Comparison of ENCODE assay signal across 14 cellular contexts in the genomic region with DNA sequence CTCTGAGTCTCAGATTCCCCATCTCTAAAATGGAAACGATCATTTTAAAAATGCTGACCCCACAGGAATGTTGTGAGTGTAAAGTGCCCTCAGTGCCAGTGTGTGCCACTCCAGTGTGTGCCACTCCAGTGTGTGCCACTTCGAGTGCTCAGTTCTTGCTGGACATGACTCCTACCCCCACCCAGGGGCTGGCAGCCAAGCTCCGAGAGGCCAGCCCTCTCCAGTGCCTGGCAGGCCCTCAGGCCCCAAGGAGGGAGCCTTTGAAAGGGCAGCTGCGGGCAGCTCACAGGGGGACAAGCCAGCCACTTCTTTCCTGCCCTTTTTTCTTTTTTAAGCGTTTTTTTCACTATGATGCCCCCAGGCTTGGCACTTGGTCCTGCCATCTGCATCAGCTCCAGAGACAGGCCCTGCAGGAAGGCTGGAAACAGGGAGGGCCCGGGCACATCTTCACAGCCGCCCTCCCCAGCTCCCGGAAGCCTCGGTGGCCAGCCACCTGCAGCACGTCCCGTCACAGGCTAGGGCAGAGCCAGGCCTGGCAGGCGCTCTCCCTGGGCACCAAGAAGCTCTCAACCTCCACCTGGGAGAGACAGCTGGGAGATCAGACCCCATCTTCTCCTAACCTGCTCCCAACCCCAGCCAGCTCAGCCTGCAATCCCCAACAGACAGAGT. TPM values are rescaled to one million over a fixed set of nuclear protein-coding genes. Genes with fewer than 3 reads are reported as not detected.
DNase-seq lines count a peak whose midpoint lies in the region; ATAC-seq and TF ChIP-seq lines count a peak whose summit lies in the region.
"Had no signal": no experiment of that assay in that cellular context is flagged by ENCODE, and none has a peak within 500 bp of the region (broad histone marks: within the 10 kb centered on the region; RNA-seq: fewer than 3 reads in every experiment).

No MANE protein-coding gene starts in this region.

- CTCF ChIA-PET in RWPE1 (lab: Yijun Ruan, JAX), result interaction anchor here (0.6 kb wide), 1 partner anchor 36 kb away, joined by 3 read pairs; no protein-coding TSS in a partner anchor
- CTCF ChIA-PET in activated CD4-positive, alpha-beta memory T cell treated with anti-CD3 and anti-CD28 coated beads, Interleukin-2, amount 10 ng/mL, durations not matched to agents 7 days and 5 days (lab: Charles Lee), result no interaction called here
- CTCF ChIA-PET in naive thymus-derived CD4-positive, alpha-beta T cell (lab: Charles Lee), result no interaction called here

- intact Hi-C loops in dorsolateral prefrontal cortex (cut with DNase I), result no loop called here
- intact Hi-C loops in naive thymus-derived CD4-positive, alpha-beta T cell (cut with micrococcal nuclease), result no loop called here

- peaks cover 0 to 3% of the 10 kb centered on the region in 2 donors for H3K36me3 ChIP-seq in stomach smooth muscle (ENCODE audit: control insufficient read depth in 2 of 2, insufficient read depth in 2 of 2, low read length in 2 of 2)
- H3K36me3 ChIP-seq in naive thymus-derived CD4-positive, alpha-beta T cell (ENCODE audit: control insufficient read depth in 2 of 3, insufficient read depth in 3 of 3, low read length in 3 of 3), result peaks cover 0 to 18% (median 6%) of the 10 kb centered on the region in 3 experiments

- no peak for TF ChIP-seq CTCF in RWPE1 (conservative IDR thresholded peaks at IDR 0.05; ENCODE audit: low read depth)
- TF ChIP-seq CTCF in dorsolateral prefrontal cortex (IDR thresholded peaks at IDR 0.05 in 54 of 56, conservative IDR thresholded peaks at IDR 0.05 in 2 of 56; ENCODE audit: low read depth in 1 of 56, partially characterized antibody in 56 of 56), result peak in 1 of 56 donors; percentile 17

- DNase-seq in RWPE1 (ENCODE audit: low spot score) (no peak), dorsolateral prefrontal cortex (peak in 8 of 10 donors; percentile 65 to 83 (median 74)), medulla oblongata (ENCODE audit: extremely low spot score) (peak; percentile 84)
- no peak for DNase-seq in activated CD4-positive, alpha-beta memory T cell treated with anti-CD3 and anti-CD28 coated beads, Interleukin-2, amount 10 ng/mL, durations not matched to agents 7 days and 5 days
- DNase-seq in naive thymus-derived CD4-positive, alpha-beta T cell, result no peak
- DNase-seq: activated T-cell treated with anti-CD3 and anti-CD28 coated beads, Interleukin-2, amount 50 U/mL, for 48 hours; Calu3; cortex of kidney; natural killer cell; stimulated activated CD4-positive, alpha-beta T cell treated with anti-CD3 and anti-CD28 coated beads, Interleukin-2, amount 100 ng/mL, for 48 hours had no signal

- peaks cover 50% of the 10 kb centered on the region for H3K4me1 ChIP-seq in stomach smooth muscle (ENCODE audit: control insufficient read depth, insufficient read depth, low read length)
- peaks cover 0 to 15% of the 10 kb centered on the region in 2 donors for H3K4me1 ChIP-seq in naive thymus-derived CD4-positive, alpha-beta T cell (ENCODE audit: control insufficient read depth in 2 of 2, insufficient read depth in 2 of 2, low read length in 2 of 2)

- H3K27me3 ChIP-seq in dorsolateral prefrontal cortex (no peaks in the 10 kb centered on the region), stomach smooth muscle (ENCODE audit: control insufficient read depth in 1 of 2, insufficient read depth in 2 of 2, low read length in 2 of 2) (no peaks in the 10 kb centered on the region)
- H3K27me3 ChIP-seq in naive thymus-derived CD4-positive, alpha-beta T cell (ENCODE audit: control insufficient read depth in 2 of 2, insufficient read depth in 2 of 2, low read length in 2 of 2), result no peaks in the 10 kb centered on the region

- H3K4me3 Mint-ChIP-seq in activated CD4-positive, alpha-beta memory T cell treated with anti-CD3 and anti-CD28 coated beads, Interleukin-2, amount 10 ng/mL, durations not matched to agents 7 days and 5 days, result no peak overlapping the region
- no peak overlapping the region for H3K4me3 Mint-ChIP-seq in naive thymus-derived CD4-positive, alpha-beta T cell
- H3K4me3 Mint-ChIP-seq: natural killer cell; T-helper 2 cell treated with Interferon-gamma antibody and Interleukin-4, amounts not matched to agents 5 μg/mL and 100 μg/mL, for 36 hours had no signal

- H3K4me3 ChIP-seq in dorsolateral prefrontal cortex (peak overlapping the region in 3 of 59 donors; percentile 4 to 10 (median 9)), stomach smooth muscle (ENCODE audit: low read length in 2 of 2) (peak overlapping the region; percentile 0 to 54)
- H3K4me3 ChIP-seq in naive thymus-derived CD4-positive, alpha-beta T cell (ENCODE audit: low read length), result no peak overlapping the region

- H3K27me3 Mint-ChIP-seq in activated CD4-positive, alpha-beta memory T cell treated with anti-CD3 and anti-CD28 coated beads, Interleukin-2, amount 10 ng/mL, durations not matched to agents 7 days and 5 days, result no peaks in the 10 kb centered on the region
- H3K27me3 Mint-ChIP-seq in naive thymus-derived CD4-positive, alpha-beta T cell, result no peaks in the 10 kb centered on the region

- no peaks in the 10 kb centered on the region for H3K9me3 Mint-ChIP-seq in activated CD4-positive, alpha-beta memory T cell treated with anti-CD3 and anti-CD28 coated beads, Interleukin-2, amount 10 ng/mL, durations not matched to agents 7 days and 5 days
- H3K9me3 Mint-ChIP-seq in naive thymus-derived CD4-positive, alpha-beta T cell, result no peaks in the 10 kb centered on the region
- H3K9me3 Mint-ChIP-seq: natural killer cell; T-helper 2 cell treated with Interferon-gamma antibody and Interleukin-4, amounts not matched to agents 5 μg/mL and 100 μg/mL, for 36 hours had no signal

- H3K27ac Mint-ChIP-seq in activated CD4-positive, alpha-beta memory T cell treated with anti-CD3 and anti-CD28 coated beads, Interleukin-2, amount 10 ng/mL, durations not matched to agents 7 days and 5 days, result no peak overlapping the region
- H3K27ac Mint-ChIP-seq in naive thymus-derived CD4-positive, alpha-beta T cell, result peak overlapping the region in 4 of 9 donors; percentile 22 to 83 (median 62)

- ATAC-seq in GM18868 (IDR thresholded peaks at IDR 0.05; ENCODE audit: unreplicated experiment), result no peak
- no peak for ATAC-seq in GM21367 (IDR thresholded peaks at IDR 0.05; ENCODE audit: unreplicated experiment)
- ATAC-seq in naive thymus-derived CD4-positive, alpha-beta T cell, result no peak
- ATAC-seq: natural killer cell had no signal

- peaks cover 11% of the 10 kb centered on the region for H3K4me1 Mint-ChIP-seq in activated CD4-positive, alpha-beta memory T cell treated with anti-CD3 and anti-CD28 coated beads, Interleukin-2, amount 10 ng/mL, durations not matched to agents 7 days and 5 days
- H3K4me1 Mint-ChIP-seq in naive thymus-derived CD4-positive, alpha-beta T cell, result peaks cover 10 to 48% (median 32%) of the 10 kb centered on the region in 7 donors

- H3K9me3 ChIP-seq in stomach smooth muscle (ENCODE audit: control insufficient read depth in 2 of 2, low read length in 2 of 2), result no peaks in the 10 kb centered on the region
- no peaks in the 10 kb centered on the region for H3K9me3 ChIP-seq in naive thymus-derived CD4-positive, alpha-beta T cell (ENCODE audit: control insufficient read depth in 2 of 3, low read length in 3 of 3)

- peak overlapping the region; percentile 67 for H3K27ac ChIP-seq in RWPE1
- H3K27ac ChIP-seq in dorsolateral prefrontal cortex, result peak overlapping the region in 58 of 59 donors; percentile 22 to 93 (median 74)
- peak overlapping the region; percentile 41 for H3K27ac ChIP-seq in stomach smooth muscle (ENCODE audit: low read length)
- no peak overlapping the region for H3K27ac ChIP-seq in naive thymus-derived CD4-positive, alpha-beta T cell (ENCODE audit: low read depth, low read length)

- H3K9ac ChIP-seq in stomach smooth muscle (ENCODE audit: low read length in 2 of 2), result peak overlapping the region in 1 of 2 donors; percentile 36

- POLR2A ChIA-PET in RWPE1 (lab: Yijun Ruan, JAX; ENCODE audit: low non-redundant PET), result no interaction called here
- POLR2A ChIA-PET in activated CD4-positive, alpha-beta memory T cell treated with anti-CD3 and anti-CD28 coated beads, Interleukin-2, amount 10 ng/mL, durations not matched to agents 7 days and 5 days (lab: Charles Lee), result no interaction called here
- POLR2A ChIA-PET in naive thymus-derived CD4-positive, alpha-beta T cell (lab: Charles Lee), result interaction anchor here (0.6 kb wide), 1 partner anchor 1648 kb away, joined by 3 read pairs; no protein-coding TSS in a partner anchor

- H3K36me3 Mint-ChIP-seq in activated CD4-positive, alpha-beta memory T cell treated with anti-CD3 and anti-CD28 coated beads, Interleukin-2, amount 10 ng/mL, durations not matched to agents 7 days and 5 days (ENCODE audit: low read depth), result no peaks in the 10 kb centered on the region
- peaks cover 0 to 23% (median 1%) of the 10 kb centered on the region in 5 donors for H3K36me3 Mint-ChIP-seq in naive thymus-derived CD4-positive, alpha-beta T cell
- H3K36me3 Mint-ChIP-seq: natural killer cell had no signal

RNA-seq across cellular contexts. Expression of gene NCOR2, which starts 29.8 kb away (rescaled TPM):
- 100 to 1,000 TPM; 202 to 379 (median 273) TPM for total RNA-seq in dorsolateral prefrontal cortex
- 10 to 100 TPM; 88.9 to 90.8 TPM for total RNA-seq in activated CD4-positive, alpha-beta memory T cell treated with anti-CD3 and anti-CD28 coated beads, Interleukin-2, amount 10 ng/mL, durations not matched to agents 7 days and 5 days
- 100 to 1,000 TPM; 101 to 194 (median 112) TPM for total RNA-seq in naive thymus-derived CD4-positive, alpha-beta T cell
- polyA plus RNA-seq in naive thymus-derived CD4-positive, alpha-beta T cell, result 10 to 100 TPM in 1 of 2 donors, 1 to 10 TPM in 1; 5.3 to 17.3 TPM

Comparison
In these comparisons a context has a peak if more than half of its experiments do, and no peak if none do; other contexts are left out.
1. DNase-seq: peak in dorsolateral prefrontal cortex (8 of 10) and medulla oblongata (single experiment); none in RWPE1 (single experiment), activated CD4-positive, alpha-beta memory T cell treated with anti-CD3 and anti-CD28 coated beads, Interleukin-2, amount 10 ng/mL, durations not matched to agents 7 days and 5 days (single experiment) and naive thymus-derived CD4-positive, alpha-beta T cell (0 of 9).